8 cellular contexts compared by ENCODE assay signal in genomic region chr1:46183119-46183842, GRCh38. TPM values are rescaled to one million over a fixed set of nuclear protein-coding genes. Genes with fewer than 3 reads are reported as not detected.
DNase-seq lines count a peak whose midpoint lies in the region; ATAC-seq and TF ChIP-seq lines count a peak whose summit lies in the region.

No MANE protein-coding gene starts in this region.

- no peak overlapping the region for H3K4me3 ChIP-seq in breast epithelium

- no peak for TF ChIP-seq CTCF in breast epithelium (IDR thresholded peaks at IDR 0.05)

- peaks cover 0 to 19% of the 10 kb centered on the region in 2 donors for H3K4me1 ChIP-seq in breast epithelium

- ATAC-seq in left lobe of liver (peak; percentile 83), GM21619 (IDR thresholded peaks at IDR 0.05; ENCODE audit: unreplicated experiment) (no peak), GM19452 (IDR thresholded peaks at IDR 0.05; ENCODE audit: unreplicated experiment) (no peak)

- H3K36me3 ChIP-seq in breast epithelium = no peaks in the 10 kb centered on the region

- DNase-seq in COLO829 (ENCODE audit: low spot score) (peak; percentile 79), NCI-H146 (lab: John Stamatoyannopoulos, UW) (peak; percentile 60), breast epithelium (ENCODE audit: low spot score in 2 of 2) (peak; percentile 75 to 81), left lobe of liver (ENCODE audit: low spot score) (peak; percentile 96), ureter (ENCODE audit: low spot score) (peak; percentile 90), GDM1 (lab: John Stamatoyannopoulos, UW) (no peak)

- no peaks in the 10 kb centered on the region for H3K27me3 ChIP-seq in breast epithelium

- peak overlapping the region; percentile 86 to 91 for H3K27ac ChIP-seq in breast epithelium

- intact Hi-C loops in breast epithelium (cut with DNase I; ENCODE audit: low total_unique reads) = no loop called here

- no peaks in the 10 kb centered on the region for H3K9me3 ChIP-seq in breast epithelium

- TF ChIP-seq POLR2A in breast epithelium (IDR thresholded peaks at IDR 0.05) = no peak

RNA-seq across cellular contexts. Expression of gene P3R3URF, which starts 7.0 kb away (rescaled TPM):
- not detected for total RNA-seq in breast epithelium
- total RNA-seq in left lobe of liver = not detected
- not detected for total RNA-seq in ureter

RNA-seq across cellular contexts. Expression of gene TSPAN1, which starts 8.4 kb away (rescaled TPM):
- total RNA-seq in breast epithelium (10 to 100 TPM in 1 of 3 donors, 1 to 10 TPM in 1, under 1 TPM in 1; 0.48 to 26.2 (median 8.9) TPM), left lobe of liver (7.7 TPM), ureter (144 TPM)

RNA-seq across cellular contexts. Expression of gene POMGNT1, which starts 15.0 kb away (rescaled TPM):
- total RNA-seq in breast epithelium (10 to 100 TPM; 37.6 to 47.4 (median 42.3) TPM), left lobe of liver (39.8 TPM), ureter (99.6 TPM)

RNA-seq across cellular contexts. Expression of gene LURAP1, which starts 19.9 kb away (rescaled TPM):
- total RNA-seq in breast epithelium (1 to 10 TPM; 2.7 to 5.9 (median 4.2) TPM), left lobe of liver (0.40 TPM), ureter (8.5 TPM)

RNA-seq across cellular contexts. Expression of gene PIK3R3, which starts 50.9 kb away (rescaled TPM):
- total RNA-seq in breast epithelium (10 to 100 TPM; 17.9 to 80.3 (median 46.8) TPM), left lobe of liver (3.1 TPM), ureter (55.8 TPM)
